In genomic region chr3:111428301-111428700, GRCh38 we compare ENCODE assay signal across 9 cellular contexts.
"Had no signal": no experiment of that assay in that cellular context is flagged by ENCODE, and none has a peak within 500 bp of the region (broad histone marks: within the 10 kb centered on the region; RNA-seq: fewer than 3 reads in every experiment).

No MANE protein-coding gene starts in this region.

- H3K27ac Mint-ChIP-seq: HFFc6 had no signal

- H3K4me3 Mint-ChIP-seq: HFFc6 had no signal

- H3K9me3 Mint-ChIP-seq: HFFc6 had no signal

- DNase-seq: GM23248, GOT3, H7, HFFc6, IMR-90 had no signal

- H3K9me3 ChIP-seq: HAP-1 had no signal

- H3K4me1 ChIP-seq: HAP-1 had no signal

- H2AFZ ChIP-seq: GM23248 had no signal

- H3K4me3 ChIP-seq: GM23248, HAP-1, K562 had no signal

- H3K27ac ChIP-seq: GM23248, HL-60 had no signal

- H3K36me3 ChIP-seq: HAP-1 had no signal

- FAIRE-seq: K562 had no signal

- H3K9ac ChIP-seq: GM23248 had no signal

- ATAC-seq: HCT116, K562 had no signal
